ENCODE assay signal across 29 cellular contexts in genomic region chr20:59569305-59569704, GRCh38. TPM values are rescaled to one million over a fixed set of nuclear protein-coding genes. Genes with fewer than 3 reads are reported as not detected.
"Had no signal": no experiment of that assay in that cellular context is flagged by ENCODE, and none has a peak within 500 bp of the region (broad histone marks: within the 10 kb centered on the region; RNA-seq: fewer than 3 reads in every experiment).

No MANE protein-coding gene starts in this region.

- H3K4me3 Mint-ChIP-seq: dendritic cell treated with granulocyte-macrophage colony-stimulating factor and Interleukin-4, amounts not matched to agents 40 ng/mL and 50 ng/mL, for 4 days; effector memory CD8-positive, alpha-beta T cell; endodermal cell had no signal

- H3K9me3 Mint-ChIP-seq: dendritic cell treated with granulocyte-macrophage colony-stimulating factor and Interleukin-4, amounts not matched to agents 40 ng/mL and 50 ng/mL, for 4 days; effector memory CD8-positive, alpha-beta T cell; endodermal cell had no signal

- H3K27me3 ChIP-seq: colonic mucosa had no signal

- H3K27ac Mint-ChIP-seq: dendritic cell treated with granulocyte-macrophage colony-stimulating factor and Interleukin-4, amounts not matched to agents 40 ng/mL and 50 ng/mL, for 4 days; effector memory CD8-positive, alpha-beta T cell; endodermal cell had no signal

- ATAC-seq: effector memory CD8-positive, alpha-beta T cell; esophagus mucosa; gastrocnemius medialis; heart right ventricle; left colon; left lobe of liver; lower lobe of right lung had no signal

- DNase-seq: colonic mucosa; cortex of kidney; effector CD8-positive, alpha-beta T cell; effector memory CD8-positive, alpha-beta T cell; endodermal cell; erythroblast; esophagus squamous epithelium; foreskin fibroblast; foreskin melanocyte; gastrocnemius medialis; glutamatergic neuron; head of caudate nucleus; heart right ventricle; hippocampal formation; kidney; kidney glomerular epithelial cell; left colon; left ventricle myocardium inferior; lower lobe of right lung; mesenchymal stem cell; midbrain had no signal

- H3K4me1 ChIP-seq: colonic mucosa, gastrocnemius medialis, lower lobe of right lung had no signal

- FAIRE-seq: endometrium, islet of Langerhans, kidney had no signal

- H3K36me3 ChIP-seq: colonic mucosa, esophagus squamous epithelium, gastrocnemius medialis, heart right ventricle, left ventricle myocardium inferior, lower lobe of right lung had no signal

- H3K4me3 ChIP-seq: colonic mucosa, esophagus squamous epithelium, gastrocnemius medialis, heart right ventricle, left ventricle myocardium inferior, lower lobe of right lung had no signal

- H3K9me3 ChIP-seq: colonic mucosa, esophagus squamous epithelium, gastrocnemius medialis, heart right ventricle, left ventricle myocardium inferior, lower lobe of right lung had no signal

- H3K27ac ChIP-seq: colonic mucosa, epithelial cell of prostate, esophagus squamous epithelium, gastrocnemius medialis, heart right ventricle, left ventricle myocardium inferior, lower lobe of right lung had no signal

RNA-seq across cellular contexts. Expression of gene PHACTR3, which starts 35.0 kb away (rescaled TPM):
- total RNA-seq: chondrocyte, esophagus mucosa, glomerular endothelial cell had no signal
